10 cellular contexts compared by ENCODE assay signal in the genomic region with DNA sequence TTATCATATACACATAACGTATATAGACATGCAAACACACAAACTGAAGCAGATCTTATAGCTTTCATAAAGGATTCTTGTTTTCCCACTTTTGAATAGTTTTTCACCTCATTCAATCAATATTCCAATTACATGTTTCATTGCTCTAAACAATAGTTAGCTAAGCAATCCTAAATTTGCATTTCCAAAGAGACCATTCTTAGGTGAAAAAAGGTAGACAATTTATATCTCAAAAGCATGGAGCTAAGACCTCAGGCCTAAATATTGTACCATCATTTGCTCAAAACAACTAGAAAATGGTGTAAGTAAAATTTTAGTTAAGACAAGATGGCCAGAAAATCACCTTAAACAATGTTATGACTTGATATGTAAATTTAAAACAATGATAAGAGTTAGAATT.
"Had no signal": no experiment of that assay in that cellular context is flagged by ENCODE, and none has a peak within 500 bp of the region (broad histone marks: within the 10 kb centered on the region; RNA-seq: fewer than 3 reads in every experiment).

No MANE protein-coding gene starts in this region.

- H3K9me3 Mint-ChIP-seq: H9 had no signal

- H2AFZ ChIP-seq: GM23248 had no signal

- ATAC-seq: HCT116 had no signal

- H3K9ac ChIP-seq: GM23248 had no signal

- H3K9me3 ChIP-seq: HAP-1 had no signal

- H3K4me3 Mint-ChIP-seq: H9, HFFc6 had no signal

- H3K4me3 ChIP-seq: GM23248, HAP-1 had no signal

- H3K27ac ChIP-seq: GM23248 had no signal

- H3K27ac Mint-ChIP-seq: H9, HFFc6 had no signal

- FAIRE-seq: H1, H54 had no signal

- H3K36me3 ChIP-seq: HAP-1 had no signal

- DNase-seq: GM23248, GOT3, H7, H9, HCEC 1CT, HFFc6 had no signal
